29 cellular contexts compared by ENCODE assay signal in genomic region chr1:30268923-30269666, GRCh38.
DNase-seq lines count a peak whose midpoint lies in the region; ATAC-seq, FAIRE-seq and TF ChIP-seq lines count a peak whose summit lies in the region.
"Had no signal": no experiment of that assay in that cellular context is flagged by ENCODE, and none has a peak within 500 bp of the region (broad histone marks: within the 10 kb centered on the region; RNA-seq: fewer than 3 reads in every experiment).

No MANE protein-coding gene starts in this region.

- H3K4me3 Mint-ChIP-seq in activated CD8-positive, alpha-beta memory T cell treated with anti-CD3 and anti-CD28 coated beads, Interleukin-2, amount 10 ng/mL, durations not matched to agents 7 days and 5 days: no peak overlapping the region
- H3K4me3 Mint-ChIP-seq: B cell; CD8-positive, alpha-beta T cell had no signal

- peaks cover 7% of the 10 kb centered on the region for H3K27me3 Mint-ChIP-seq in activated CD8-positive, alpha-beta memory T cell treated with anti-CD3 and anti-CD28 coated beads, Interleukin-2, amount 10 ng/mL, durations not matched to agents 7 days and 5 days

- H3K27me3 ChIP-seq in K562 (ENCODE audit: control insufficient read depth in 2 of 2, insufficient read depth in 2 of 2, low read length in 2 of 2) (peaks cover 0 to 11% of the 10 kb centered on the region in 2 experiments; a peak in 2 of 5 replicates), MM.1S (replicated peaks; ENCODE audit: insufficient read depth, low read length) (peaks cover 81% of the 10 kb centered on the region)

- H3K9me2 ChIP-seq in MM.1S (replicated peaks; ENCODE audit: insufficient read depth, low read length): no peaks in the 10 kb centered on the region

- no TSS peak for BruUV-seq in K562 (replicated peaks; lab: Mats Ljungman, UMichigan)

- H3K4me2 ChIP-seq in K562 (ENCODE audit: insufficient read depth, low read length): no peak overlapping the region
- no peak overlapping the region for H3K4me2 ChIP-seq in MM.1S (ENCODE audit: low read depth, low read length)

- H3K9me1 ChIP-seq in K562 (ENCODE audit: control insufficient read depth, insufficient read depth, low read length): peaks cover 2% of the 10 kb centered on the region

- H3K4me3 ChIP-seq in K562 (no peak overlapping the region), MM.1S (ENCODE audit: low read length) (no peak overlapping the region)
- H3K4me3 ChIP-seq: GM12878, SJCRH30 had no signal

- H3K4me1 ChIP-seq in K562 (replicated peaks in 1 of 2; ENCODE audit: control insufficient read depth in 2 of 2, insufficient read depth in 2 of 2, low read length in 2 of 2): no peaks in the 10 kb centered on the region
- H3K4me1 ChIP-seq in MM.1S (ENCODE audit: low read length): no peaks in the 10 kb centered on the region
- H3K4me1 ChIP-seq: SJCRH30 had no signal

- 0% methylated on average over 4 of the region's 4 CpGs for WGBS in K562 (ENCODE audit: insufficient coverage, low coverage, missing lambda C conversion rate)

- no peak overlapping the region for H2AFZ ChIP-seq in K562 (ENCODE audit: low read depth, low read length)
- H2AFZ ChIP-seq in MM.1S (ENCODE audit: low read length): no peak overlapping the region

- no peaks in the 10 kb centered on the region for H3K4me1 Mint-ChIP-seq in activated CD8-positive, alpha-beta memory T cell treated with anti-CD3 and anti-CD28 coated beads, Interleukin-2, amount 10 ng/mL, durations not matched to agents 7 days and 5 days
- H3K4me1 Mint-ChIP-seq: B cell had no signal

- no peak for TF ChIP-seq RAD21 in K562 (CRISPR knock-in tag; conservative IDR thresholded peaks at IDR 0.05 in 1 of 2, IDR thresholded peaks at IDR 0.05 in 1 of 2)

- H3K27ac Mint-ChIP-seq in activated CD8-positive, alpha-beta memory T cell treated with anti-CD3 and anti-CD28 coated beads, Interleukin-2, amount 10 ng/mL, durations not matched to agents 7 days and 5 days: no peak overlapping the region
- H3K27ac Mint-ChIP-seq: B cell; CD8-positive, alpha-beta T cell had no signal

- peak; percentile 19 for DNase-seq in activated CD8-positive, alpha-beta memory T cell treated with anti-CD3 and anti-CD28 coated beads for 24 hours
- DNase-seq in activated CD8-positive, alpha-beta memory T cell treated with anti-CD3 and anti-CD28 coated beads, Interleukin-2, amount 10 ng/mL, durations not matched to agents 7 days and 5 days: no peak
- DNase-seq in K562 (ENCODE audit: extremely low read depth in 1 of 4, low spot score in 3 of 4) (no peak), mesenteric fat pad (ENCODE audit: low spot score) (peak; percentile 72), ureter (ENCODE audit: low spot score) (peak; percentile 24), MM.1S (no peak)
- DNase-seq: CD8-positive, alpha-beta T cell; DMS 273 treated with DMSO at 0.1 percent for 48 hours; DMS79; EL; GDM1; KBM-7; NCI-H1105 treated with DMSO at 0.1 percent for 48 hours; NCI-H146; NCI-H2029; NCI-H446; NCI-H524 treated with DMSO at 0.1 percent for 48 hours; NCI-H774; NK-92 treated with Interleukin-12 subunit alpha and Interleukin-12 subunit beta, amount 100 ng/mL, for 24 hours; PC-3; SJCRH30 had no signal

- H3K9me3 ChIP-seq in K562 (replicated peaks; ENCODE audit: control insufficient read depth, insufficient read depth, low read depth, low read length): no peaks in the 10 kb centered on the region
- H3K9me3 ChIP-seq in MM.1S (replicated peaks; ENCODE audit: insufficient read depth, low read length): no peaks in the 10 kb centered on the region
- H3K9me3 ChIP-seq: SJCRH30 had no signal

- no peak overlapping the region for H3K27ac ChIP-seq in K562 (ENCODE audit: extremely low read depth, low read depth, low read length)
- no peak overlapping the region for H3K27ac ChIP-seq in MM.1S (ENCODE audit: low read length)
- H3K27ac ChIP-seq: 22Rv1, C4-2B, SJCRH30 had no signal

- intact Hi-C loops in K562 (cut with micrococcal nuclease): no loop called here

- no peak for TF ChIP-seq EP300 in K562 (IDR thresholded peaks at IDR 0.05; ENCODE audit: low read length)

- no peak for TF ChIP-seq CTCF in K562 (IDR thresholded peaks at IDR 0.05 in 2 of 3, conservative IDR thresholded peaks at IDR 0.05 in 1 of 3; ENCODE audit: insufficient read depth in 2 of 3, low read depth in 1 of 3, low read length in 3 of 3)
- TF ChIP-seq CTCF in MM.1S (IDR thresholded peaks at IDR 0.05; ENCODE audit: low read length): no peak

- H4K20me1 ChIP-seq in K562 (replicated peaks; ENCODE audit: control insufficient read depth, insufficient read depth, low read length): no peaks in the 10 kb centered on the region
- H4K20me1 ChIP-seq in MM.1S (ENCODE audit: insufficient read depth, low read length): no peaks in the 10 kb centered on the region

- no peak overlapping the region for H3K9ac ChIP-seq in K562 (ENCODE audit: insufficient read depth in 1 of 2, low read depth in 2 of 2, low read length in 2 of 2)
- H3K9ac ChIP-seq in MM.1S (ENCODE audit: low read length): no peak overlapping the region

- no peak for TF ChIP-seq POLR2A in K562 (conservative IDR thresholded peaks at IDR 0.05)

- in situ Hi-C loops in K562 (cut with MboI): no loop called here

- H3K36me3 ChIP-seq in K562 (ENCODE audit: control insufficient read depth, insufficient read depth, low read length) (no peaks in the 10 kb centered on the region), MM.1S (replicated peaks; ENCODE audit: insufficient read depth, low read length) (no peaks in the 10 kb centered on the region)
- H3K36me3 ChIP-seq: SJCRH30 had no signal

- CTCF ChIA-PET in activated CD8-positive, alpha-beta memory T cell treated with anti-CD3 and anti-CD28 coated beads, Interleukin-2, amount 10 ng/mL, durations not matched to agents 7 days and 5 days (lab: Charles Lee): no interaction called here
- CTCF ChIA-PET in K562 (lab: Yijun Ruan, JAX; ENCODE audit: low intra/inter-chr PET ratio): no interaction called here

- H3K79me2 ChIP-seq in K562 (ENCODE audit: control insufficient read depth, insufficient read depth, low read length): no peaks in the 10 kb centered on the region
- no peaks in the 10 kb centered on the region for H3K79me2 ChIP-seq in MM.1S (ENCODE audit: low read length)

- no peak for FAIRE-seq in K562 (lab: Jason Lieb, UNC)
- FAIRE-seq: GM12878, H54, HTR-8/SVneo had no signal

- ATAC-seq in activated CD8-positive, alpha-beta memory T cell treated with anti-CD3 and anti-CD28 coated beads, Interleukin-2, amount 10 ng/mL, durations not matched to agents 7 days and 5 days: no peak
- ATAC-seq in K562 (no peak), HG03045 (IDR thresholded peaks at IDR 0.05; ENCODE audit: unreplicated experiment) (no peak)
- ATAC-seq: CD8-positive, alpha-beta T cell; GM12878; PC-3; Right ventricle myocardium inferior had no signal

- POLR2A ChIA-PET in K562 (lab: Yijun Ruan, JAX): interaction anchor here (0.6 kb wide), 3 partner anchors 20 to 463 kb away, joined by 3 read pairs; no protein-coding TSS in a partner anchor

- no peaks in the 10 kb centered on the region for H3K9me3 Mint-ChIP-seq in activated CD8-positive, alpha-beta memory T cell treated with anti-CD3 and anti-CD28 coated beads, Interleukin-2, amount 10 ng/mL, durations not matched to agents 7 days and 5 days (ENCODE audit: low read depth)
- H3K9me3 Mint-ChIP-seq: CD8-positive, alpha-beta T cell had no signal

- no peaks in the 10 kb centered on the region for H3F3A ChIP-seq in MM.1S (ENCODE audit: insufficient read depth, low read length)

- no peaks in the 10 kb centered on the region for H3K36me3 Mint-ChIP-seq in activated CD8-positive, alpha-beta memory T cell treated with anti-CD3 and anti-CD28 coated beads, Interleukin-2, amount 10 ng/mL, durations not matched to agents 7 days and 5 days
- H3K36me3 Mint-ChIP-seq: CD8-positive, alpha-beta T cell had no signal

TF ChIP-seq in K562, 482 proteins besides CTCF, POLR2A, EP300 and RAD21:
- TF ChIP-seq FOXO4 (CRISPR knock-in tag; IDR thresholded peaks at IDR 0.05) (no peak), POLR2G (IDR thresholded peaks at IDR 0.05; ENCODE audit: low read depth, low read length) (no peak), SUPT5H (IDR thresholded peaks at IDR 0.05) (no peak), ZNF175 (CRISPR knock-in tag; IDR thresholded peaks at IDR 0.05; ENCODE audit: low read depth) (no peak), KHSRP (IDR thresholded peaks at IDR 0.05) (no peak), RBM22 (IDR thresholded peaks at IDR 0.05; ENCODE audit: low read depth, low read length, poor library complexity, severe bottlenecking) (no peak), ZFP36 (IDR thresholded peaks at IDR 0.05; ENCODE audit: low read depth, low read length, partially characterized antibody) (peak; percentile 58)

Comparison
In these comparisons a context has a peak if more than half of its experiments do, and no peak if none do; other contexts are left out.
1. DNase-seq: peak in activated CD8-positive, alpha-beta memory T cell treated with anti-CD3 and anti-CD28 coated beads for 24 hours (single experiment), mesenteric fat pad (single experiment) and ureter (single experiment); none in activated CD8-positive, alpha-beta memory T cell treated with anti-CD3 and anti-CD28 coated beads, Interleukin-2, amount 10 ng/mL, durations not matched to agents 7 days and 5 days (single experiment), K562 (0 of 4) and MM.1S (single experiment).